In the genomic region with DNA sequence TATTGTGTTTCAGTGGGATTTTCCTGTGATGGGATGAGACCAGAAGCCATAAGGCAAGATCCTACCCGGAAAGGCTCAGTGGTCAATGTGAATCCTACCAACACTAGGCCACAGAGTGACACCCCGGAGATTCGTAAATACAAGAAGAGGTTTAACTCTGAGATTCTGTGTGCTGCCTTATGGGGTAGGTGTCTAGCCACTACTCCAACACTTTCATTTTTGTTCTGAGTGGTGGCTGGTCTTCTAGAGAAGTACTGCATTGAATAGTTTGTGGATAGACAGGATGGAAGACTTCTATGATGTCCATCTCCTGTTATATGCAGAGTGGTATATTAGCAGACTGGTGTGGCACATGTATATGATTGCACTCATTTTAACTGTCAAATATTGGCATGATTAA, we compare ENCODE assay signal across 15 cellular contexts.
A peak's percentile ranks its signal among the peaks of the same experiment; 100 is the strongest.
DNase-seq lines count a peak whose midpoint lies in the region; ATAC-seq and TF ChIP-seq lines count a peak whose summit lies in the region.
"Had no signal": no experiment of that assay in that cellular context is flagged by ENCODE, and none has a peak within 500 bp of the region (broad histone marks: within the 10 kb centered on the region; RNA-seq: fewer than 3 reads in every experiment).

No MANE protein-coding gene starts in this region.

- H3K4me1 Mint-ChIP-seq in activated CD8-positive, alpha-beta T cell treated with anti-CD3 and anti-CD28 coated beads for 36 hours (ENCODE audit: low read depth), result no peaks in the 10 kb centered on the region
- H3K4me1 Mint-ChIP-seq in activated CD8-positive, alpha-beta T cell treated with anti-CD3 and anti-CD28 coated beads, Interleukin-2, amount 10 ng/mL, durations not matched to agents 7 days and 5 days (ENCODE audit: low read depth), result peaks cover 6% of the 10 kb centered on the region
- peaks cover 6 to 10% of the 10 kb centered on the region in 2 donors for H3K4me1 Mint-ChIP-seq in natural killer cell treated with Interleukin-12 subunit alpha and Interleukin-12 subunit beta and Interleukin-15 and Interleukin-18, amount 100 ng/mL, for 72 hours (ENCODE audit: low read depth in 2 of 2)
- H3K4me1 Mint-ChIP-seq in natural killer cell, result no peaks in the 10 kb centered on the region
- no peaks in the 10 kb centered on the region for H3K4me1 Mint-ChIP-seq in endothelial cell (ENCODE audit: unreplicated experiment)
- H3K4me1 Mint-ChIP-seq in stimulated activated effector memory CD8-positive, alpha-beta T cell treated with anti-CD3 and anti-CD28 coated beads, Interleukin-12 subunit alpha, Interleukin-12 subunit beta, amount 100 ng/mL, for 72 hours, result no peaks in the 10 kb centered on the region
- H3K4me1 Mint-ChIP-seq: CD14-positive monocyte had no signal

- DNase-seq in activated CD8-positive, alpha-beta T cell treated with anti-CD3 and anti-CD28 coated beads for 36 hours, result no peak
- DNase-seq in activated CD8-positive, alpha-beta T cell treated with anti-CD3 and anti-CD28 coated beads, Interleukin-2, amount 10 ng/mL, durations not matched to agents 7 days and 5 days, result no peak
- no peak for DNase-seq in natural killer cell treated with Interleukin-12 subunit alpha and Interleukin-12 subunit beta and Interleukin-15 and Interleukin-18, amount 100 ng/mL, for 72 hours (ENCODE audit: low spot score)
- DNase-seq in natural killer cell (no peak), endothelial cell (ENCODE audit: low spot score) (no peak), HK-2 (ENCODE audit: unreplicated experiment) (no peak)
- no peak for DNase-seq in stimulated activated effector memory CD8-positive, alpha-beta T cell treated with anti-CD3 and anti-CD28 coated beads, Interleukin-12 subunit alpha, Interleukin-12 subunit beta, amount 100 ng/mL, for 72 hours (ENCODE audit: low spot score in 2 of 2)
- no peak for DNase-seq in effector CD8-positive, alpha-beta T cell (lab: John Stamatoyannopoulos, UW)
- DNase-seq: 8988T; CD4-positive, alpha-beta memory T cell; DMS 273 treated with DMSO at 0.1 percent for 48 hours; DMS53; DND-41; GM23248 had no signal

- POLR2A ChIA-PET in activated CD8-positive, alpha-beta T cell treated with anti-CD3 and anti-CD28 coated beads for 36 hours (lab: Charles Lee), result no interaction called here
- POLR2A ChIA-PET in activated CD8-positive, alpha-beta T cell treated with anti-CD3 and anti-CD28 coated beads, Interleukin-2, amount 10 ng/mL, durations not matched to agents 7 days and 5 days (lab: Charles Lee), result no interaction called here

- no peak overlapping the region for H3K4me3 Mint-ChIP-seq in activated CD8-positive, alpha-beta T cell treated with anti-CD3 and anti-CD28 coated beads for 36 hours
- no peak overlapping the region for H3K4me3 Mint-ChIP-seq in activated CD8-positive, alpha-beta T cell treated with anti-CD3 and anti-CD28 coated beads, Interleukin-2, amount 10 ng/mL, durations not matched to agents 7 days and 5 days
- H3K4me3 Mint-ChIP-seq in natural killer cell treated with Interleukin-12 subunit alpha and Interleukin-12 subunit beta and Interleukin-15 and Interleukin-18, amount 100 ng/mL, for 72 hours, result no peak overlapping the region
- no peak overlapping the region for H3K4me3 Mint-ChIP-seq in natural killer cell
- H3K4me3 Mint-ChIP-seq in endothelial cell (ENCODE audit: unreplicated experiment), result peak overlapping the region; percentile 29
- no peak overlapping the region for H3K4me3 Mint-ChIP-seq in stimulated activated effector memory CD8-positive, alpha-beta T cell treated with anti-CD3 and anti-CD28 coated beads, Interleukin-12 subunit alpha, Interleukin-12 subunit beta, amount 100 ng/mL, for 72 hours
- H3K4me3 Mint-ChIP-seq: CD14-positive monocyte; CD4-positive, alpha-beta memory T cell had no signal

- intact Hi-C loops in activated CD8-positive, alpha-beta T cell treated with anti-CD3 and anti-CD28 coated beads for 36 hours (cut with micrococcal nuclease), result no loop called here
- intact Hi-C loops in natural killer cell (cut with micrococcal nuclease), result no loop called here

- no peak for TF ChIP-seq CTCF in activated CD8-positive, alpha-beta T cell treated with anti-CD3 and anti-CD28 coated beads for 36 hours (IDR thresholded peaks at IDR 0.05)
- TF ChIP-seq CTCF in natural killer cell (IDR thresholded peaks at IDR 0.05) (no peak), endothelial cell (IDR thresholded peaks at IDR 0.05; ENCODE audit: unreplicated experiment) (no peak)

- peak; percentile 51 for ATAC-seq in activated CD8-positive, alpha-beta T cell treated with anti-CD3 and anti-CD28 coated beads for 36 hours
- no peak for ATAC-seq in activated CD8-positive, alpha-beta T cell treated with anti-CD3 and anti-CD28 coated beads, Interleukin-2, amount 10 ng/mL, durations not matched to agents 7 days and 5 days
- ATAC-seq in natural killer cell treated with Interleukin-12 subunit alpha and Interleukin-12 subunit beta and Interleukin-15 and Interleukin-18, amount 100 ng/mL, for 72 hours, result peak; percentile 53 to 66
- no peak for ATAC-seq in natural killer cell
- peak; percentile 85 for ATAC-seq in stimulated activated effector memory CD8-positive, alpha-beta T cell treated with anti-CD3 and anti-CD28 coated beads, Interleukin-12 subunit alpha, Interleukin-12 subunit beta, amount 100 ng/mL, for 72 hours

- H3K36me3 Mint-ChIP-seq in activated CD8-positive, alpha-beta T cell treated with anti-CD3 and anti-CD28 coated beads for 36 hours (ENCODE audit: low read depth), result peaks cover 19% of the 10 kb centered on the region
- H3K36me3 Mint-ChIP-seq in activated CD8-positive, alpha-beta T cell treated with anti-CD3 and anti-CD28 coated beads, Interleukin-2, amount 10 ng/mL, durations not matched to agents 7 days and 5 days (ENCODE audit: low read depth), result peaks cover 69% of the 10 kb centered on the region
- H3K36me3 Mint-ChIP-seq in natural killer cell treated with Interleukin-12 subunit alpha and Interleukin-12 subunit beta and Interleukin-15 and Interleukin-18, amount 100 ng/mL, for 72 hours, result peaks cover 24% of the 10 kb centered on the region
- H3K36me3 Mint-ChIP-seq in natural killer cell, result peaks cover 26% of the 10 kb centered on the region
- peaks cover 57% of the 10 kb centered on the region for H3K36me3 Mint-ChIP-seq in endothelial cell (ENCODE audit: low read depth, unreplicated experiment)
- peaks cover 87% of the 10 kb centered on the region for H3K36me3 Mint-ChIP-seq in stimulated activated effector memory CD8-positive, alpha-beta T cell treated with anti-CD3 and anti-CD28 coated beads, Interleukin-12 subunit alpha, Interleukin-12 subunit beta, amount 100 ng/mL, for 72 hours

- CTCF ChIA-PET in activated CD8-positive, alpha-beta T cell treated with anti-CD3 and anti-CD28 coated beads for 36 hours (lab: Charles Lee), result interaction anchor here (0.8 to 3.4 kb wide), 4 partner anchors 9 to 457 kb away, joined by 3 to 28 read pairs (median 6); no protein-coding TSS in a partner anchor
- CTCF ChIA-PET in activated CD8-positive, alpha-beta T cell treated with anti-CD3 and anti-CD28 coated beads, Interleukin-2, amount 10 ng/mL, durations not matched to agents 7 days and 5 days (lab: Charles Lee), result interaction anchor here (1.3 to 2.5 kb wide), 5 partner anchors 10 to 532 kb away, joined by 3 to 8 read pairs (median 6); no protein-coding TSS in a partner anchor

- H3K9me3 Mint-ChIP-seq in activated CD8-positive, alpha-beta T cell treated with anti-CD3 and anti-CD28 coated beads for 36 hours, result no peaks in the 10 kb centered on the region
- H3K9me3 Mint-ChIP-seq in activated CD8-positive, alpha-beta T cell treated with anti-CD3 and anti-CD28 coated beads, Interleukin-2, amount 10 ng/mL, durations not matched to agents 7 days and 5 days (ENCODE audit: insufficient read depth), result no peaks in the 10 kb centered on the region
- no peaks in the 10 kb centered on the region for H3K9me3 Mint-ChIP-seq in natural killer cell treated with Interleukin-12 subunit alpha and Interleukin-12 subunit beta and Interleukin-15 and Interleukin-18, amount 100 ng/mL, for 72 hours
- no peaks in the 10 kb centered on the region for H3K9me3 Mint-ChIP-seq in natural killer cell
- H3K9me3 Mint-ChIP-seq in endothelial cell (ENCODE audit: unreplicated experiment), result no peaks in the 10 kb centered on the region
- H3K9me3 Mint-ChIP-seq in stimulated activated effector memory CD8-positive, alpha-beta T cell treated with anti-CD3 and anti-CD28 coated beads, Interleukin-12 subunit alpha, Interleukin-12 subunit beta, amount 100 ng/mL, for 72 hours, result no peaks in the 10 kb centered on the region
- H3K9me3 Mint-ChIP-seq: CD14-positive monocyte had no signal

- no peaks in the 10 kb centered on the region for H3K27me3 Mint-ChIP-seq in activated CD8-positive, alpha-beta T cell treated with anti-CD3 and anti-CD28 coated beads for 36 hours
- no peaks in the 10 kb centered on the region for H3K27me3 Mint-ChIP-seq in activated CD8-positive, alpha-beta T cell treated with anti-CD3 and anti-CD28 coated beads, Interleukin-2, amount 10 ng/mL, durations not matched to agents 7 days and 5 days (ENCODE audit: low read depth)
- H3K27me3 Mint-ChIP-seq in natural killer cell treated with Interleukin-12 subunit alpha and Interleukin-12 subunit beta and Interleukin-15 and Interleukin-18, amount 100 ng/mL, for 72 hours, result no peaks in the 10 kb centered on the region
- H3K27me3 Mint-ChIP-seq in natural killer cell (ENCODE audit: low read depth in 2 of 2) (no peaks in the 10 kb centered on the region), endothelial cell (ENCODE audit: unreplicated experiment) (peaks cover 9% of the 10 kb centered on the region)
- H3K27me3 Mint-ChIP-seq: CD4-positive, alpha-beta memory T cell had no signal

- H3K27ac Mint-ChIP-seq in activated CD8-positive, alpha-beta T cell treated with anti-CD3 and anti-CD28 coated beads for 36 hours, result no peak overlapping the region
- H3K27ac Mint-ChIP-seq in activated CD8-positive, alpha-beta T cell treated with anti-CD3 and anti-CD28 coated beads, Interleukin-2, amount 10 ng/mL, durations not matched to agents 7 days and 5 days, result no peak overlapping the region
- no peak overlapping the region for H3K27ac Mint-ChIP-seq in natural killer cell treated with Interleukin-12 subunit alpha and Interleukin-12 subunit beta and Interleukin-15 and Interleukin-18, amount 100 ng/mL, for 72 hours
- H3K27ac Mint-ChIP-seq in natural killer cell (no peak overlapping the region), endothelial cell (ENCODE audit: unreplicated experiment) (no peak overlapping the region)
- H3K27ac Mint-ChIP-seq in stimulated activated effector memory CD8-positive, alpha-beta T cell treated with anti-CD3 and anti-CD28 coated beads, Interleukin-12 subunit alpha, Interleukin-12 subunit beta, amount 100 ng/mL, for 72 hours, result peak overlapping the region; percentile 68
- H3K27ac Mint-ChIP-seq: CD14-positive monocyte had no signal

Comparison
In these comparisons a context has a peak if more than half of its experiments do, and no peak if none do; other contexts are left out.
1. ATAC-seq: peak in activated CD8-positive, alpha-beta T cell treated with anti-CD3 and anti-CD28 coated beads for 36 hours (single experiment), natural killer cell treated with Interleukin-12 subunit alpha and Interleukin-12 subunit beta and Interleukin-15 and Interleukin-18, amount 100 ng/mL, for 72 hours (2 of 2) and stimulated activated effector memory CD8-positive, alpha-beta T cell treated with anti-CD3 and anti-CD28 coated beads, Interleukin-12 subunit alpha, Interleukin-12 subunit beta, amount 100 ng/mL, for 72 hours (single experiment); none in activated CD8-positive, alpha-beta T cell treated with anti-CD3 and anti-CD28 coated beads, Interleukin-2, amount 10 ng/mL, durations not matched to agents 7 days and 5 days (single experiment) and natural killer cell (0 of 3).